Comparison of ENCODE assay signal across 31 cellular contexts in genomic region chr16:75010427-75010826, GRCh38. TPM values are rescaled to one million over a fixed set of nuclear protein-coding genes. Genes with fewer than 3 reads are reported as not detected.
DNase-seq lines count a peak whose midpoint lies in the region; ATAC-seq and TF ChIP-seq lines count a peak whose summit lies in the region.
"Had no signal": no experiment of that assay in that cellular context is flagged by ENCODE, and none has a peak within 500 bp of the region (broad histone marks: within the 10 kb centered on the region; RNA-seq: fewer than 3 reads in every experiment).

No MANE protein-coding gene starts in this region.

- no peaks in the 10 kb centered on the region for H3K27me3 ChIP-seq in Karpas-422 (ENCODE audit: low read length)
- no peaks in the 10 kb centered on the region for H3K27me3 ChIP-seq in ascending aorta
- H3K27me3 ChIP-seq in HAP-1 (ENCODE audit: low read depth): no peaks in the 10 kb centered on the region
- H3K27me3 ChIP-seq: colonic mucosa, MG63, neural progenitor cell had no signal

- CTCF ChIA-PET in activated CD4-positive, alpha-beta T cell treated with anti-CD3 and anti-CD28 coated beads for 36 hours (lab: Charles Lee): interaction anchor here (1.2 to 3.5 kb wide), 4 partner anchors 12 to 100 kb away, joined by 3 to 37 read pairs (median 12); partner anchors contain the start of genes WDR59 and ZNRF1
- CTCF ChIA-PET in OCI-LY7 (lab: Charles Lee; ENCODE audit: unreplicated experiment): no interaction called here

- H3K79me2 ChIP-seq in Karpas-422 (ENCODE audit: low read length) (no peaks in the 10 kb centered on the region), OCI-LY7 (ENCODE audit: insufficient read depth, low read depth, low read length) (no peaks in the 10 kb centered on the region)

- DNase-seq in activated CD4-positive, alpha-beta T cell treated with anti-CD3 and anti-CD28 coated beads for 36 hours: peak; percentile 16
- DNase-seq in activated CD4-positive, alpha-beta T cell treated with anti-CD3 and anti-CD28 coated beads, Interleukin-2, amount 50 U/mL, for 1 hour: no peak
- peak; percentile 29 for DNase-seq in Karpas-422
- DNase-seq in ascending aorta (ENCODE audit: low spot score in 2 of 2): no peak
- no peak for DNase-seq in stimulated activated effector memory CD8-positive, alpha-beta T cell treated with anti-CD3 and anti-CD28 coated beads, Interleukin-12 subunit alpha, Interleukin-12 subunit beta, amount 100 ng/mL, for 72 hours (ENCODE audit: low spot score in 2 of 2)
- DNase-seq in HAP-1 (ENCODE audit: low spot score in 2 of 2): no peak
- no peak for DNase-seq in OCI-LY7 (ENCODE audit: low spot score)
- DNase-seq: activated CD4-positive, CD25-positive, alpha-beta regulatory T cell treated with anti-CD3 and anti-CD28 coated beads, Interleukin-2, amount 50 U/mL, for 72 hours; activated T-cell treated with anti-CD3 and anti-CD28 coated beads, Interleukin-2, amount 50 U/mL, for 4 hours; anterior cingulate cortex; CD4-positive, alpha-beta T cell; colonic mucosa; DMS 273 treated with DMSO at 0.1 percent for 48 hours; effector CD8-positive, alpha-beta T cell; foreskin melanocyte; H9; left cardiac atrium; MG63; NCI-H1417; NCI-H2081; NCI-H345; NCI-H748 treated with DMSO at 0.1 percent for 48 hours; right cardiac atrium; SK-N-SH; stimulated activated CD4-positive, alpha-beta T cell treated with anti-CD3 and anti-CD28 coated beads, Interleukin-2, amount 100 ng/mL, for 48 hours; substantia nigra had no signal

- H3K9me3 ChIP-seq in Karpas-422 (ENCODE audit: low read length): no peaks in the 10 kb centered on the region
- no peaks in the 10 kb centered on the region for H3K9me3 ChIP-seq in ascending aorta
- no peaks in the 10 kb centered on the region for H3K9me3 ChIP-seq in HAP-1
- no peaks in the 10 kb centered on the region; the same call in 1 of the 2 replicates for H3K9me3 ChIP-seq in OCI-LY7 (ENCODE audit: low read length)
- H3K9me3 ChIP-seq: colonic mucosa, MG63, SK-N-SH had no signal

- no peaks in the 10 kb centered on the region for H3K36me3 ChIP-seq in Karpas-422 (ENCODE audit: insufficient read depth, low read length)
- H3K36me3 ChIP-seq in ascending aorta: no peaks in the 10 kb centered on the region
- H3K36me3 ChIP-seq in HAP-1 (replicated peaks): no peaks in the 10 kb centered on the region
- no peaks in the 10 kb centered on the region for H3K36me3 ChIP-seq in OCI-LY7 (ENCODE audit: insufficient read depth, low read length)
- H3K36me3 ChIP-seq: colonic mucosa, MG63, neural progenitor cell had no signal

- H4K20me1 ChIP-seq in Karpas-422 (ENCODE audit: insufficient read depth, low read depth, low read length) (no peaks in the 10 kb centered on the region; the same call in 1 of the 2 replicates), OCI-LY7 (ENCODE audit: insufficient read depth, low read length) (no peaks in the 10 kb centered on the region)

- POLR2A ChIA-PET in activated CD4-positive, alpha-beta T cell treated with anti-CD3 and anti-CD28 coated beads for 36 hours (lab: Charles Lee): no interaction called here
- POLR2A ChIA-PET in OCI-LY7 (lab: Charles Lee): no interaction called here

- no peak overlapping the region for H3K9ac ChIP-seq in Karpas-422 (ENCODE audit: low read length)
- H3K9ac ChIP-seq: neural progenitor cell, SK-N-SH had no signal

- H2AFZ ChIP-seq in Karpas-422 (ENCODE audit: low read length) (no peak overlapping the region), OCI-LY7 (ENCODE audit: low read length) (no peak overlapping the region)
- H2AFZ ChIP-seq: neural progenitor cell had no signal

- BruUV-seq in OCI-LY7 (replicated peaks; lab: Mats Ljungman, UMichigan): no TSS peak

- H3K27ac ChIP-seq in Karpas-422 (ENCODE audit: low read length): no peak overlapping the region
- peak overlapping the region; percentile 86 to 88 for H3K27ac ChIP-seq in ascending aorta
- H3K27ac ChIP-seq in OCI-LY7 (ENCODE audit: low read depth, low read length, poor library complexity, severe bottlenecking): no peak overlapping the region
- H3K27ac ChIP-seq: 22Rv1, colonic mucosa, neural progenitor cell had no signal

- H3K9me2 ChIP-seq in Karpas-422 (replicated peaks; ENCODE audit: insufficient read depth, low read length) (no peaks in the 10 kb centered on the region), OCI-LY7 (ENCODE audit: insufficient read depth, low read length) (no peaks in the 10 kb centered on the region)
- H3K9me2 ChIP-seq: SK-N-SH had no signal

- H3K4me2 ChIP-seq in Karpas-422 (ENCODE audit: low read depth, low read length, poor library complexity, severe bottlenecking): no peak overlapping the region
- H3K4me2 ChIP-seq in OCI-LY7 (ENCODE audit: low read length): no peak overlapping the region
- H3K4me2 ChIP-seq: neural progenitor cell, SK-N-SH had no signal

- peaks cover 2% of the 10 kb centered on the region for H3K36me3 Mint-ChIP-seq in activated CD4-positive, alpha-beta T cell treated with anti-CD3 and anti-CD28 coated beads for 36 hours (ENCODE audit: low read depth)
- H3K36me3 Mint-ChIP-seq in stimulated activated effector memory CD8-positive, alpha-beta T cell treated with anti-CD3 and anti-CD28 coated beads, Interleukin-12 subunit alpha, Interleukin-12 subunit beta, amount 100 ng/mL, for 72 hours: no peaks in the 10 kb centered on the region
- H3K36me3 Mint-ChIP-seq: activated naive CD8-positive, alpha-beta T cell; memory B cell had no signal

- H3K4me3 ChIP-seq in Karpas-422 (ENCODE audit: low read length) (no peak overlapping the region), ascending aorta (no peak overlapping the region), HAP-1 (no peak overlapping the region), OCI-LY7 (ENCODE audit: low read depth, low read length, poor library complexity, severe bottlenecking) (no peak overlapping the region)
- H3K4me3 ChIP-seq: colonic mucosa, MG63, neural progenitor cell had no signal

- TF ChIP-seq CTCF in ascending aorta (IDR thresholded peaks at IDR 0.05) (no peak), OCI-LY7 (conservative IDR thresholded peaks at IDR 0.05; ENCODE audit: low read length) (no peak)

- peak overlapping the region; percentile 73 for H3K27ac Mint-ChIP-seq in activated CD4-positive, alpha-beta T cell treated with anti-CD3 and anti-CD28 coated beads for 36 hours
- no peak overlapping the region for H3K27ac Mint-ChIP-seq in stimulated activated effector memory CD8-positive, alpha-beta T cell treated with anti-CD3 and anti-CD28 coated beads, Interleukin-12 subunit alpha, Interleukin-12 subunit beta, amount 100 ng/mL, for 72 hours
- H3K27ac Mint-ChIP-seq: activated naive CD8-positive, alpha-beta T cell; CD4-positive, alpha-beta T cell; H9; memory B cell; neural progenitor cell had no signal

- no peaks in the 10 kb centered on the region for H3K9me3 Mint-ChIP-seq in activated CD4-positive, alpha-beta T cell treated with anti-CD3 and anti-CD28 coated beads for 36 hours (ENCODE audit: low read depth)
- no peaks in the 10 kb centered on the region for H3K9me3 Mint-ChIP-seq in stimulated activated effector memory CD8-positive, alpha-beta T cell treated with anti-CD3 and anti-CD28 coated beads, Interleukin-12 subunit alpha, Interleukin-12 subunit beta, amount 100 ng/mL, for 72 hours
- H3K9me3 Mint-ChIP-seq: activated T-cell treated with anti-CD3 and anti-CD28 coated beads, Interleukin-2, amount 50 U/mL, for 4 hours; CD4-positive, alpha-beta T cell; memory B cell had no signal

- in situ Hi-C loops in HAP-1 (cut with MboI; ENCODE audit: low sequenced_read_pairs): no loop called here

- H3K27me3 Mint-ChIP-seq in activated CD4-positive, alpha-beta T cell treated with anti-CD3 and anti-CD28 coated beads for 36 hours: no peaks in the 10 kb centered on the region
- H3K27me3 Mint-ChIP-seq: activated naive CD8-positive, alpha-beta T cell; CD4-positive, alpha-beta T cell had no signal

- no peak overlapping the region for H3K4me3 Mint-ChIP-seq in activated CD4-positive, alpha-beta T cell treated with anti-CD3 and anti-CD28 coated beads for 36 hours
- H3K4me3 Mint-ChIP-seq in stimulated activated effector memory CD8-positive, alpha-beta T cell treated with anti-CD3 and anti-CD28 coated beads, Interleukin-12 subunit alpha, Interleukin-12 subunit beta, amount 100 ng/mL, for 72 hours: no peak overlapping the region
- H3K4me3 Mint-ChIP-seq: activated naive CD8-positive, alpha-beta T cell; activated T-cell treated with anti-CD3 and anti-CD28 coated beads, Interleukin-2, amount 50 U/mL, for 4 hours; CD4-positive, alpha-beta T cell; H9; memory B cell; neural progenitor cell had no signal

- intact Hi-C loops in activated CD4-positive, alpha-beta T cell treated with anti-CD3 and anti-CD28 coated beads for 36 hours (cut with DNase I, micrococcal nuclease): loop anchor here (2.0 to 5.0 kb wide), 2 partner anchors 52 to 54 kb away; no protein-coding TSS in a partner anchor
- intact Hi-C loops in ascending aorta (cut with DNase I): no loop called here
- intact Hi-C loops in OCI-LY7 (cut with micrococcal nuclease; ENCODE audit: unreplicated experiment): no loop called here

- H3K4me1 ChIP-seq in Karpas-422 (ENCODE audit: low read length) (no peaks in the 10 kb centered on the region; the same call in 1 of the 2 replicates), ascending aorta (peaks cover 4 to 23% of the 10 kb centered on the region in 2 donors), HAP-1 (peaks cover 20% of the 10 kb centered on the region), OCI-LY7 (ENCODE audit: insufficient read depth, low read length, poor library complexity, severe bottlenecking) (peaks cover 10% of the 10 kb centered on the region)
- H3K4me1 ChIP-seq: colonic mucosa, neural progenitor cell had no signal

- no peak for ATAC-seq in activated CD4-positive, alpha-beta T cell treated with anti-CD3 and anti-CD28 coated beads for 36 hours
- peak; percentile 33 for ATAC-seq in stimulated activated effector memory CD8-positive, alpha-beta T cell treated with anti-CD3 and anti-CD28 coated beads, Interleukin-12 subunit alpha, Interleukin-12 subunit beta, amount 100 ng/mL, for 72 hours
- no peak for ATAC-seq in GM21786 (IDR thresholded peaks at IDR 0.05; ENCODE audit: unreplicated experiment)
- ATAC-seq: activated T-cell treated with anti-CD3 and anti-CD28 coated beads, Interleukin-2, amount 50 U/mL, for 4 hours; left cardiac atrium; right cardiac atrium had no signal

- peaks cover 54% of the 10 kb centered on the region for H3K4me1 Mint-ChIP-seq in activated CD4-positive, alpha-beta T cell treated with anti-CD3 and anti-CD28 coated beads for 36 hours
- H3K4me1 Mint-ChIP-seq in stimulated activated effector memory CD8-positive, alpha-beta T cell treated with anti-CD3 and anti-CD28 coated beads, Interleukin-12 subunit alpha, Interleukin-12 subunit beta, amount 100 ng/mL, for 72 hours: peaks cover 35% of the 10 kb centered on the region

RNA-seq across cellular contexts. Expression of gene ZNRF1, which starts 11.6 kb away (rescaled TPM):
- 10 to 100 TPM; 35.2 to 42.9 TPM for total RNA-seq in activated CD4-positive, alpha-beta T cell treated with anti-CD3 and anti-CD28 coated beads for 36 hours
- total RNA-seq in Karpas-422 (2014; rRNA removed; shearing (Covaris generic); ENCODE audit: low replicate concordance): 5.9 and 14.4 TPM in 2 replicates
- total RNA-seq in ascending aorta (53.7 TPM), OCI-LY7 (2022) (23.7 and 26.0 TPM in 2 replicates)
- 11.8 and 13.1 TPM in 2 replicates for total RNA-seq in OCI-LY7 (2014; rRNA removed; shearing (Covaris generic))

RNA-seq across cellular contexts. Expression of gene WDR59, which starts 25.5 kb away (rescaled TPM):
- total RNA-seq in activated CD4-positive, alpha-beta T cell treated with anti-CD3 and anti-CD28 coated beads for 36 hours: 10 to 100 TPM; 69.2 to 91.4 TPM
- total RNA-seq in Karpas-422 (2014; rRNA removed; shearing (Covaris generic); ENCODE audit: low replicate concordance): 26.8 and 42.4 TPM in 2 replicates
- 22.0 TPM for total RNA-seq in ascending aorta
- total RNA-seq in OCI-LY7 (2014; rRNA removed; shearing (Covaris generic)): 25.2 and 26.3 TPM in 2 replicates
- total RNA-seq in OCI-LY7 (2022): 70.1 and 80.3 TPM in 2 replicates

Comparison
In these comparisons a context has a peak if more than half of its experiments do, and no peak if none do; other contexts are left out.
1. DNase-seq: peak in activated CD4-positive, alpha-beta T cell treated with anti-CD3 and anti-CD28 coated beads for 36 hours (single experiment) and Karpas-422 (single experiment); none in activated CD4-positive, alpha-beta T cell treated with anti-CD3 and anti-CD28 coated beads, Interleukin-2, amount 50 U/mL, for 1 hour (single experiment), ascending aorta (0 of 2), stimulated activated effector memory CD8-positive, alpha-beta T cell treated with anti-CD3 and anti-CD28 coated beads, Interleukin-12 subunit alpha, Interleukin-12 subunit beta, amount 100 ng/mL, for 72 hours (0 of 2), HAP-1 (0 of 2) and OCI-LY7 (single experiment).
2. H3K27ac ChIP-seq: peak in ascending aorta (2 of 2); none in Karpas-422 (single experiment) and OCI-LY7 (single experiment).
3. intact Hi-C loops: an anchor here in activated CD4-positive, alpha-beta T cell treated with anti-CD3 and anti-CD28 coated beads for 36 hours (2.0 to 5.0 kb wide); none called in ascending aorta and OCI-LY7.